ENCODE assay signal across 8 cellular contexts in genomic region chr1:186680031-186681012, GRCh38. TPM values are rescaled to one million over a fixed set of nuclear protein-coding genes. Genes with fewer than 3 reads are reported as not detected.
A peak's percentile ranks its signal among the peaks of the same experiment; 100 is the strongest.
DNase-seq lines count a peak whose midpoint lies in the region; TF ChIP-seq lines count a peak whose summit lies in the region.

TSS of gene PTGS2 (minus strand) at chr1:186680423. CDS start at chr1:186680290, 133 bp downstream.

- peak; percentile 25 for DNase-seq in GM12864 (ENCODE audit: low read depth)
- DNase-seq in H7: peak; percentile 81
- DNase-seq in M059J (ENCODE audit: low read depth): peak; percentile 92
- peak in 54 of 61 donors; percentile 4 to 84 (median 48) for DNase-seq in caudate nucleus (lab: John Stamatoyannopoulos, UW)
- DNase-seq in iris pigment epithelial cell (ENCODE audit: low read depth): peak; percentile 98
- no peak for DNase-seq in A172 (ENCODE audit: low spot score)

- H3K27ac Mint-ChIP-seq in T-helper 1 cell treated with Interleukin-12 subunit alpha and Interleukin-12 subunit beta and Interleukin-4 antibody, amounts not matched to agents 30 μg/mL and 1 μg/mL, for 36 hours: no peak within 1 kb of the TSS

- H3K4me3 Mint-ChIP-seq in T-helper 1 cell treated with Interleukin-12 subunit alpha and Interleukin-12 subunit beta and Interleukin-4 antibody, amounts not matched to agents 30 μg/mL and 1 μg/mL, for 36 hours: peak within 1 kb of the TSS; percentile 69

- H3K27ac ChIP-seq in caudate nucleus (ENCODE audit: low read depth, low read length) (peak within 1 kb of the TSS; percentile 69), skeletal muscle tissue (ENCODE audit: low read depth, low read length) (peak within 1 kb of the TSS; percentile 68)

- H3K4me3 ChIP-seq in GM12864 (ENCODE audit: low read depth, low read length): peak within 1 kb of the TSS; percentile 58
- peak within 1 kb of the TSS; percentile 68 for H3K4me3 ChIP-seq in H7 (ENCODE audit: insufficient read depth, low read depth, low read length)
- peak within 1 kb of the TSS; percentile 56 to 64 (median 64) for H3K4me3 ChIP-seq in skeletal muscle tissue (ENCODE audit: low read length in 3 of 3)

- H3K4me1 ChIP-seq in skeletal muscle tissue (ENCODE audit: control insufficient read depth in 3 of 3, insufficient read depth in 3 of 3, low read length in 3 of 3): no peaks in the 10 kb centered on the region

- TF ChIP-seq CTCF in GM12864 (IDR thresholded peaks at IDR 0.05; ENCODE audit: low read depth, low read length, missing control alignments): peak; percentile 36

- H3K9me3 Mint-ChIP-seq in T-helper 1 cell treated with Interleukin-12 subunit alpha and Interleukin-12 subunit beta and Interleukin-4 antibody, amounts not matched to agents 30 μg/mL and 1 μg/mL, for 36 hours: no peaks in the 10 kb centered on the region

- H3K9me3 ChIP-seq in skeletal muscle tissue (ENCODE audit: control insufficient read depth in 3 of 3, low read length in 3 of 3): no peaks in the 10 kb centered on the region

- no peaks in the 10 kb centered on the region for H3K36me3 ChIP-seq in H7 (replicated peaks; ENCODE audit: control insufficient read depth, insufficient read depth, low read length)
- no peaks in the 10 kb centered on the region for H3K36me3 ChIP-seq in skeletal muscle tissue (ENCODE audit: control insufficient read depth in 3 of 3, insufficient read depth in 3 of 3, low read length in 3 of 3)

- no peaks in the 10 kb centered on the region for H3K36me3 Mint-ChIP-seq in T-helper 1 cell treated with Interleukin-12 subunit alpha and Interleukin-12 subunit beta and Interleukin-4 antibody, amounts not matched to agents 30 μg/mL and 1 μg/mL, for 36 hours (ENCODE audit: low read depth)

- H3K4me1 Mint-ChIP-seq in T-helper 1 cell treated with Interleukin-12 subunit alpha and Interleukin-12 subunit beta and Interleukin-4 antibody, amounts not matched to agents 30 μg/mL and 1 μg/mL, for 36 hours (ENCODE audit: low read depth): peaks cover 17% of the 10 kb centered on the region

- H3K27me3 ChIP-seq in H7 (ENCODE audit: control insufficient read depth, insufficient read depth, low read length) (peaks cover 17% of the 10 kb centered on the region), skeletal muscle tissue (ENCODE audit: control insufficient read depth in 3 of 3, insufficient read depth in 3 of 3, low read length in 3 of 3) (peaks cover 5 to 11% (median 6%) of the 10 kb centered on the region in 3 donors)

- peaks cover 76% of the 10 kb centered on the region for H3K27me3 Mint-ChIP-seq in T-helper 1 cell treated with Interleukin-12 subunit alpha and Interleukin-12 subunit beta and Interleukin-4 antibody, amounts not matched to agents 30 μg/mL and 1 μg/mL, for 36 hours (ENCODE audit: low read depth)

- peak within 1 kb of the TSS; percentile 20 to 71 (median 22) for H3K9ac ChIP-seq in skeletal muscle tissue (ENCODE audit: low read depth in 1 of 3, low read length in 3 of 3)

RNA-seq across cellular contexts. Expression of gene PTGS2, which starts in this region (rescaled TPM):
- 0.38 and 1.7 TPM in 2 replicates for total RNA-seq in H7 (2014; rRNA removed; shearing (Covaris generic))
- 29.4 and 29.9 TPM in 2 replicates for total RNA-seq in M059J (2014; rRNA removed; shearing (Covaris generic))
- 1.0 TPM for total RNA-seq in skeletal muscle tissue
- total RNA-seq in A172 (2014; rRNA removed; shearing (Covaris generic)): not detected in 2 replicates

Comparison
In these comparisons a context has a peak if more than half of its experiments do, and no peak if none do; other contexts are left out.
1. RNA of gene PTGS2 (total RNA-seq): 29.4 to 29.9 TPM in M059J; 1.0 TPM in skeletal muscle tissue (single experiment), 0.38 to 1.7 TPM in H7 and not detected in A172; every median in the first group is over 10 times any median in the second.
2. Peak in every context shown above with its lines, with median percentiles within 50 percentile points of each other: H3K4me3 ChIP-seq.